ENCODE assay signal across 1 cellular context in the genomic region with DNA sequence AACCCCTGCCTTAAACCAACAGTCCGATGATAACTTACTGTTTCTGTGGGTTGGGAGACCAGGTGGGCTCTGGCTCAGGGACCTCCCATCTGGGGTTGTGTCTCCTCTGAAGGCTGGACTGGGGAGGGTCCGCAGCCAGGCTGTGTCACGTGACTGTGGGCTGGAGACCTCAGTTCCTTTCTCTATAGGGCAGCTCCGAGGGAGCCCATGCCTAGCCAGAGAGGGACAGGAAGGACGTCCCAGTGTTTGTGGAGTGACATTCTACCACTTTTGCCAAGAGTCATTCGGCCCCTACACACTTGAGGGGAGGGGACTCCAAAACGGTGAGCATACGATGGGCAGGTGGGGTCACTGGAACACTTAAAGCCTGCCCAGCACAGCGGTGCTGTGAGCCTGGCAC.
TF ChIP-seq lines count a peak whose summit lies in the region.

No MANE protein-coding gene starts in this region.

TF ChIP-seq in HepG2, 621 proteins besides CTCF, POLR2A, EP300 and RAD21:
- TF ChIP-seq SNAPC4 (CRISPR knock-in tag; IDR thresholded peaks at IDR 0.05) (no peak), ZNF878 (CRISPR knock-in tag; IDR thresholded peaks at IDR 0.05) (no peak), NONO (IDR thresholded peaks at IDR 0.05) (no peak), NONO (CRISPR knock-in tag; conservative IDR thresholded peaks at IDR 0.05) (no peak), ZNF737 (CRISPR knock-in tag; IDR thresholded peaks at IDR 0.05; ENCODE audit: borderline replicate concordance) (no peak), TBP (CRISPR knock-in tag; IDR thresholded peaks at IDR 0.05) (no peak), ATF3 (CRISPR knock-in tag; IDR thresholded peaks at IDR 0.05) (no peak), ZNF234 (CRISPR knock-in tag; conservative IDR thresholded peaks at IDR 0.05) (no peak), GATAD2A (CRISPR knock-in tag; IDR thresholded peaks at IDR 0.05) (no peak), ZNF629 (CRISPR knock-in tag; conservative IDR thresholded peaks at IDR 0.05) (no peak), SIN3A (IDR thresholded peaks at IDR 0.05; ENCODE audit: borderline replicate concordance, low read depth, low read length) (no peak), ZNF589 (CRISPR knock-in tag; conservative IDR thresholded peaks at IDR 0.05) (no peak)
- TF ChIP-seq, protein P1, sequence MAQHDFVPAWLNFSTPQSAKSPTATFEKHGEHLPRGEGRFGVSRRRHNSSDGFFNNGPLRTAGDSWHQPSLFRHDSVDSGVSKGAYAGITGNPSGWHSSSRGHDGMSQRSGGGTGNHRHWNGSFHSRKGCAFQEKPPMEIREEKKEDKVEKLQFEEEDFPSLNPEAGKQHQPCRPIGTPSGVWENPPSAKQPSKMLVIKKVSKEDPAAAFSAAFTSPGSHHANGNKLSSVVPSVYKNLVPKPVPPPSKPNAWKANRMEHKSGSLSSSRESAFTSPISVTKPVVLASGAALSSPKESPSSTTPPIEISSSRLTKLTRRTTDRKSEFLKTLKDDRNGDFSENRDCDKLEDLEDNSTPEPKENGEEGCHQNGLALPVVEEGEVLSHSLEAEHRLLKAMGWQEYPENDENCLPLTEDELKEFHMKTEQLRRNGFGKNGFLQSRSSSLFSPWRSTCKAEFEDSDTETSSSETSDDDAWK (CRISPR knock-in tag; IDR thresholded peaks at IDR 0.05), result no peak
- TF ChIP-seq, protein P2, sequence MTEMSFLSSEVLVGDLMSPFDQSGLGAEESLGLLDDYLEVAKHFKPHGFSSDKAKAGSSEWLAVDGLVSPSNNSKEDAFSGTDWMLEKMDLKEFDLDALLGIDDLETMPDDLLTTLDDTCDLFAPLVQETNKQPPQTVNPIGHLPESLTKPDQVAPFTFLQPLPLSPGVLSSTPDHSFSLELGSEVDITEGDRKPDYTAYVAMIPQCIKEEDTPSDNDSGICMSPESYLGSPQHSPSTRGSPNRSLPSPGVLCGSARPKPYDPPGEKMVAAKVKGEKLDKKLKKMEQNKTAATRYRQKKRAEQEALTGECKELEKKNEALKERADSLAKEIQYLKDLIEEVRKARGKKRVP (CRISPR knock-in tag; IDR thresholded peaks at IDR 0.05), result no peak
- TF ChIP-seq, protein P3, sequence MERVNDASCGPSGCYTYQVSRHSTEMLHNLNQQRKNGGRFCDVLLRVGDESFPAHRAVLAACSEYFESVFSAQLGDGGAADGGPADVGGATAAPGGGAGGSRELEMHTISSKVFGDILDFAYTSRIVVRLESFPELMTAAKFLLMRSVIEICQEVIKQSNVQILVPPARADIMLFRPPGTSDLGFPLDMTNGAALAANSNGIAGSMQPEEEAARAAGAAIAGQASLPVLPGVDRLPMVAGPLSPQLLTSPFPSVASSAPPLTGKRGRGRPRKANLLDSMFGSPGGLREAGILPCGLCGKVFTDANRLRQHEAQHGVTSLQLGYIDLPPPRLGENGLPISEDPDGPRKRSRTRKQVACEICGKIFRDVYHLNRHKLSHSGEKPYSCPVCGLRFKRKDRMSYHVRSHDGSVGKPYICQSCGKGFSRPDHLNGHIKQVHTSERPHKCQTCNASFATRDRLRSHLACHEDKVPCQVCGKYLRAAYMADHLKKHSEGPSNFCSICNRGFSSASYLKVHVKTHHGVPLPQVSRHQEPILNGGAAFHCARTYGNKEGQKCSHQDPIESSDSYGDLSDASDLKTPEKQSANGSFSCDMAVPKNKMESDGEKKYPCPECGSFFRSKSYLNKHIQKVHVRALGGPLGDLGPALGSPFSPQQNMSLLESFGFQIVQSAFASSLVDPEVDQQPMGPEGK (CRISPR knock-in tag; IDR thresholded peaks at IDR 0.05), result no peak
- TF ChIP-seq, protein P4, sequence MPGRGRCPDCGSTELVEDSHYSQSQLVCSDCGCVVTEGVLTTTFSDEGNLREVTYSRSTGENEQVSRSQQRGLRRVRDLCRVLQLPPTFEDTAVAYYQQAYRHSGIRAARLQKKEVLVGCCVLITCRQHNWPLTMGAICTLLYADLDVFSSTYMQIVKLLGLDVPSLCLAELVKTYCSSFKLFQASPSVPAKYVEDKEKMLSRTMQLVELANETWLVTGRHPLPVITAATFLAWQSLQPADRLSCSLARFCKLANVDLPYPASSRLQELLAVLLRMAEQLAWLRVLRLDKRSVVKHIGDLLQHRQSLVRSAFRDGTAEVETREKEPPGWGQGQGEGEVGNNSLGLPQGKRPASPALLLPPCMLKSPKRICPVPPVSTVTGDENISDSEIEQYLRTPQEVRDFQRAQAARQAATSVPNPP (CRISPR knock-in tag; IDR thresholded peaks at IDR 0.05), result no peak
